21 cellular contexts compared by ENCODE assay signal in the genomic region with DNA sequence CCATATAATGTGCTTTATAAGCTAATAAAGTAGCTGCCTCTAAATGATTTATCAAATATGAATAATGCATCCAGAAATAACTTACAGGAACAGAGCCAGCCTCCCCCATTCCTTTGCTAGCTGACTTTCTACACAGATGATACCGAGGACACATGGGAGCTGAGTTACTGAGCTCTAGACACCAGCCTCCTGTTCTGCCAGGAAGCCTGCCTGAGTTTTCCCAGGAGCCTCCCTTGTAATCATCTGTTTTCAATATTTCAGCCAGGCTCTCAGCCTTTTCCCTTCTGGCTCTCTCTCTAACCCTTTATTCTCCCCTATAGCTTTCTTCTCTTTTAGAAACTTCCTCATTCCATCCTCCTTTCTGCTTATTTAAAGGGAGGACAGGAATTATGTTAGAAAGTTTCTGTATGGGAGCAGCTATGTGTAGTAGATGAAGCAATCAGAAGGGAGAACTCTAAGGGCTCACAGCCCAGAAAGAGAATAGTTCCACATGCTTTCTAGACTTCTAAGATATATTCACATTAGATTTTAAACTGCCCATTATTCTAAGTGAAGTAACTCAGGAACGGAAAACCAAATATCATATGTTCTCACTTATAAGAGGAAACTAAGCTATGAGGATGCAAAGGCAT.
"Had no signal": no experiment of that assay in that cellular context is flagged by ENCODE, and none has a peak within 500 bp of the region (broad histone marks: within the 10 kb centered on the region; RNA-seq: fewer than 3 reads in every experiment).

No MANE protein-coding gene starts in this region.

- H3K27me3 Mint-ChIP-seq: activated CD4-positive, alpha-beta memory T cell treated with anti-CD3 and anti-CD28 coated beads for 36 hours; activated naive CD8-positive, alpha-beta T cell treated with anti-CD3 and anti-CD28 coated beads, Interleukin-2, amount 10 ng/mL, durations not matched to agents 7 days and 5 days; central memory CD8-positive, alpha-beta T cell; progenitor cell of endocrine pancreas; stimulated activated naive CD8-positive, alpha-beta T cell treated with anti-CD3 and anti-CD28 coated beads, Interleukin-15, amount 100 ng/mL, for 72 hours; T-cell had no signal

- H3K4me1 ChIP-seq: body of pancreas, colonic mucosa, gastrocnemius medialis, left lung had no signal

- H3K9me3 ChIP-seq: body of pancreas, colonic mucosa, gastrocnemius medialis had no signal

- DNase-seq: activated CD4-positive, alpha-beta memory T cell treated with anti-CD3 and anti-CD28 coated beads for 36 hours; activated CD4-positive, alpha-beta T cell treated with anti-CD3 and anti-CD28 coated beads for 4 hours; activated naive CD4-positive, alpha-beta T cell treated with Interleukin-2 at 50 U/mL for 16 hours; activated naive CD8-positive, alpha-beta T cell treated with anti-CD3 and anti-CD28 coated beads, Interleukin-2, amount 10 ng/mL, durations not matched to agents 7 days and 5 days; colonic mucosa; erythroblast; gastrocnemius medialis; islet precursor cell; left lung; stimulated activated CD4-positive, alpha-beta T cell treated with anti-CD3 and anti-CD28 coated beads, Interleukin-15, amount 100 ng/mL, for 24 hours; stimulated activated CD4-positive, alpha-beta T cell treated with anti-CD3 and anti-CD28 coated beads, Interleukin-2, amount 100 ng/mL, for 48 hours; stimulated activated naive CD8-positive, alpha-beta T cell treated with anti-CD3 and anti-CD28 coated beads, Interleukin-15, amount 100 ng/mL, for 72 hours; T-cell had no signal

- H3K36me3 Mint-ChIP-seq: activated CD4-positive, alpha-beta memory T cell treated with anti-CD3 and anti-CD28 coated beads for 36 hours; activated naive CD8-positive, alpha-beta T cell treated with anti-CD3 and anti-CD28 coated beads, Interleukin-2, amount 10 ng/mL, durations not matched to agents 7 days and 5 days; T-cell; type B pancreatic cell; WTC11 had no signal

- ATAC-seq: body of pancreas; gastrocnemius medialis; left lung; stimulated activated naive CD8-positive, alpha-beta T cell treated with anti-CD3 and anti-CD28 coated beads, Interleukin-15, amount 100 ng/mL, for 72 hours; T-cell; WTC11 had no signal

- H3K4me3 ChIP-seq: body of pancreas, colonic mucosa, gastrocnemius medialis, left lung, skin epidermis had no signal

- H3K27ac ChIP-seq: body of pancreas, colonic mucosa, gastrocnemius medialis, left lung, skin epidermis had no signal

- H3K4me1 Mint-ChIP-seq: activated naive CD8-positive, alpha-beta T cell treated with anti-CD3 and anti-CD28 coated beads, Interleukin-2, amount 10 ng/mL, durations not matched to agents 7 days and 5 days; central memory CD8-positive, alpha-beta T cell; stimulated activated naive CD8-positive, alpha-beta T cell treated with anti-CD3 and anti-CD28 coated beads, Interleukin-15, amount 100 ng/mL, for 72 hours; T-cell had no signal

- H3K27ac Mint-ChIP-seq: activated CD4-positive, alpha-beta memory T cell treated with anti-CD3 and anti-CD28 coated beads for 36 hours; activated naive CD8-positive, alpha-beta T cell treated with anti-CD3 and anti-CD28 coated beads, Interleukin-2, amount 10 ng/mL, durations not matched to agents 7 days and 5 days; activated T-helper 2 cell treated with anti-CD3 and anti-CD28 coated beads, Interferon-gamma antibody, Interleukin-2, Interleukin-4, amounts not matched to agents 10 μg/mL and 5 μg/mL and 100 μg/mL, durations not matched to agents 14 hours and 24 hours and 36 hours; progenitor cell of endocrine pancreas; stimulated activated naive CD8-positive, alpha-beta T cell treated with anti-CD3 and anti-CD28 coated beads, Interleukin-15, amount 100 ng/mL, for 72 hours; T-cell; type B pancreatic cell; WTC11 had no signal

- H3K36me3 ChIP-seq: colonic mucosa, gastrocnemius medialis, left lung had no signal

- H3K4me3 Mint-ChIP-seq: activated CD4-positive, alpha-beta memory T cell treated with anti-CD3 and anti-CD28 coated beads for 36 hours; activated naive CD8-positive, alpha-beta T cell treated with anti-CD3 and anti-CD28 coated beads, Interleukin-2, amount 10 ng/mL, durations not matched to agents 7 days and 5 days; central memory CD8-positive, alpha-beta T cell; neural crest cell; stimulated activated naive CD8-positive, alpha-beta T cell treated with anti-CD3 and anti-CD28 coated beads, Interleukin-15, amount 100 ng/mL, for 72 hours; T-cell; type B pancreatic cell; WTC11 had no signal

- H3K9me3 Mint-ChIP-seq: activated naive CD8-positive, alpha-beta T cell treated with anti-CD3 and anti-CD28 coated beads, Interleukin-2, amount 10 ng/mL, durations not matched to agents 7 days and 5 days; central memory CD8-positive, alpha-beta T cell; type B pancreatic cell; WTC11 had no signal

- H3K27me3 ChIP-seq: body of pancreas, colonic mucosa, gastrocnemius medialis, left lung had no signal
